Comparison of ENCODE assay signal across 10 cellular contexts in the genomic region with DNA sequence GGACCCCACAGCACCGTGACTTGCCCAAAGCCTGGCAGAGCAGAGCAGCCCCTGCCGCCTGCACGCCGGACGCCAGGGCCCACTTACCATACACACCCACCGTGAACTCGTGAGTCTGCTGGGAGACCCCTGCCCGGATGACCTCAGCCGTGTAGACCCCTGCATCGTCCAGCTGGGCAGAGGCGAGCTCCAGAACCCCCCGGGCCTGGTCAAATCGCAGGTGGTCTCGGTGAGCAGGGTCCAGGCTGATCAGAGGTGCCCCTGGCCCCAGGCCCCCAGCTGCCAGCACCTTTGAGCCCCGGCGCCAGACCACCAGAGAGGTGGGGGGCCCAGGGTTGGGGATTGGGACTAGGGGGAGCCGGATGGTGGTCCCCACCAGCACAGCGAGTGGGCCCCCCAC. TPM values are rescaled to one million over a fixed set of nuclear protein-coding genes. Genes with fewer than 3 reads are reported as not detected.
A peak's percentile ranks its signal among the peaks of the same experiment; 100 is the strongest.
DNase-seq lines count a peak whose midpoint lies in the region; TF ChIP-seq lines count a peak whose summit lies in the region.
"Had no signal": no experiment of that assay in that cellular context is flagged by ENCODE, and none has a peak within 500 bp of the region (broad histone marks: within the 10 kb centered on the region; RNA-seq: fewer than 3 reads in every experiment).

No MANE protein-coding gene starts in this region.

- H3K4me1 Mint-ChIP-seq in T-helper 1 cell treated with Interleukin-12 subunit alpha and Interleukin-12 subunit beta and Interleukin-4 antibody, amounts not matched to agents 30 μg/mL and 1 μg/mL, for 36 hours (ENCODE audit: low read depth) = peaks cover 11% of the 10 kb centered on the region

- H3K36me3 Mint-ChIP-seq in T-helper 1 cell treated with Interleukin-12 subunit alpha and Interleukin-12 subunit beta and Interleukin-4 antibody, amounts not matched to agents 30 μg/mL and 1 μg/mL, for 36 hours (ENCODE audit: low read depth) = peaks cover 4% of the 10 kb centered on the region

- peak overlapping the region; percentile 50 for H3K4me3 ChIP-seq in NT2/D1 (ENCODE audit: insufficient read length, low read depth)
- H3K4me3 ChIP-seq in epithelial cell of esophagus (ENCODE audit: low read length) = peak overlapping the region; percentile 48
- H3K4me3 ChIP-seq in neuronal stem cell (ENCODE audit: low read length in 2 of 2) = peak overlapping the region in 1 of 2 donors; percentile 59
- H3K4me3 ChIP-seq in trophoblast cell (ENCODE audit: low read depth, low read length) = no peak overlapping the region

- H4K12ac ChIP-seq in trophoblast cell (ENCODE audit: low read depth, low read length) = no peak overlapping the region

- peak overlapping the region; percentile 71 for H2BK5ac ChIP-seq in neuronal stem cell (ENCODE audit: low read length)
- no peak overlapping the region for H2BK5ac ChIP-seq in trophoblast cell (ENCODE audit: low read depth, low read length, poor library complexity)

- H3K79me2 ChIP-seq in trophoblast cell (ENCODE audit: control insufficient read depth, insufficient read depth, low read length, poor library complexity) = no peaks in the 10 kb centered on the region

- H3K27me3 ChIP-seq in NT2/D1 (ENCODE audit: insufficient read depth, insufficient read length) (peaks cover 5% of the 10 kb centered on the region), neuronal stem cell (ENCODE audit: control insufficient read depth in 3 of 3, insufficient read depth in 3 of 3, low read depth in 1 of 3, low read length in 3 of 3) (peaks cover 0 to 19% (median 7%) of the 10 kb centered on the region in 3 experiments), trophoblast cell (ENCODE audit: insufficient read depth, low read length) (peaks cover 9% of the 10 kb centered on the region)

- H4K91ac ChIP-seq in neuronal stem cell (ENCODE audit: low read depth, low read length, poor library complexity) (no peak overlapping the region), trophoblast cell (ENCODE audit: low read depth, low read length) (no peak overlapping the region)

- peaks cover 2% of the 10 kb centered on the region for H3K79me1 ChIP-seq in neuronal stem cell (ENCODE audit: low read depth, low read length)
- H3K79me1 ChIP-seq in trophoblast cell (ENCODE audit: low read length) = peaks cover 7% of the 10 kb centered on the region

- H3K9me3 ChIP-seq in NT2/D1 (ENCODE audit: insufficient read depth, low read length) = no peaks in the 10 kb centered on the region
- H3K9me3 ChIP-seq in neuronal stem cell (replicated peaks in 1 of 2; ENCODE audit: control insufficient read depth in 2 of 2, insufficient read depth in 1 of 2, low read depth in 1 of 2, low read length in 2 of 2) = no peaks in the 10 kb centered on the region
- H3K9me3 ChIP-seq in trophoblast cell (ENCODE audit: insufficient read depth, low read depth, low read length) = no peaks in the 10 kb centered on the region

- H4K8ac ChIP-seq in neuronal stem cell (ENCODE audit: low read depth, low read length) = no peak overlapping the region
- no peak overlapping the region for H4K8ac ChIP-seq in trophoblast cell (ENCODE audit: low read depth, low read length)

- H3K9ac ChIP-seq in NT2/D1 (ENCODE audit: insufficient read length, low read depth) = peak overlapping the region; percentile 81
- peak overlapping the region; percentile 38 for H3K9ac ChIP-seq in neuronal stem cell (ENCODE audit: low read depth, low read length, poor library complexity)
- no peak overlapping the region for H3K9ac ChIP-seq in trophoblast cell (ENCODE audit: low read length)

- no peak for DNase-seq in T-helper 1 cell
- DNase-seq in NT2/D1 (ENCODE audit: low read depth, low spot score) = no peak
- no peak for DNase-seq in epithelial cell of esophagus (ENCODE audit: low read depth)
- DNase-seq in neuronal stem cell (ENCODE audit: low spot score) = no peak
- no peak for DNase-seq in trophoblast cell
- DNase-seq in medulla oblongata (ENCODE audit: extremely low spot score) = no peak
- no peak for DNase-seq in stimulated activated CD4-positive, alpha-beta T cell treated with anti-CD3 and anti-CD28 coated beads, Interleukin-4, amount 100 ng/mL, for 1 hour
- DNase-seq: 8988T, NCI-H526 treated with DMSO at 0.1 percent for 48 hours had no signal

- H2BK12ac ChIP-seq in neuronal stem cell (ENCODE audit: low read length) (no peak overlapping the region), trophoblast cell (ENCODE audit: low read length) (no peak overlapping the region)

- no peaks in the 10 kb centered on the region for H3K9me3 Mint-ChIP-seq in T-helper 1 cell treated with Interleukin-12 subunit alpha and Interleukin-12 subunit beta and Interleukin-4 antibody, amounts not matched to agents 30 μg/mL and 1 μg/mL, for 36 hours

- peak overlapping the region; percentile 96 for H2AK5ac ChIP-seq in neuronal stem cell (ENCODE audit: low read depth, low read length)
- no peak overlapping the region for H2AK5ac ChIP-seq in trophoblast cell (ENCODE audit: low read length)

- H2BK120ac ChIP-seq in neuronal stem cell (ENCODE audit: low read depth, low read length) (peak overlapping the region; percentile 66), trophoblast cell (ENCODE audit: insufficient read depth, low read length, poor library complexity) (no peak overlapping the region)

- no CpG with 5 or more reads among the region's 18 CpGs for WGBS in neuronal stem cell (ENCODE audit: extremely low coverage in 2 of 2, insufficient read length in 2 of 2, insufficient replicate concordance in 1 of 2), 2 donors
- no CpG with 5 or more reads among the region's 18 CpGs for WGBS in trophoblast cell (ENCODE audit: extremely low coverage, insufficient coverage, insufficient read length)

- TF ChIP-seq CTCF in epithelial cell of esophagus (IDR thresholded peaks at IDR 0.05; ENCODE audit: insufficient read depth, low read depth, low read length, missing control alignments) = no peak

- peaks cover 13% of the 10 kb centered on the region for H3K27me3 Mint-ChIP-seq in T-helper 1 cell treated with Interleukin-12 subunit alpha and Interleukin-12 subunit beta and Interleukin-4 antibody, amounts not matched to agents 30 μg/mL and 1 μg/mL, for 36 hours (ENCODE audit: low read depth)

- H3K4me1 ChIP-seq in NT2/D1 (ENCODE audit: insufficient read depth, insufficient read length) = peaks cover 10% of the 10 kb centered on the region
- peaks cover 2 to 5% of the 10 kb centered on the region in 2 donors for H3K4me1 ChIP-seq in neuronal stem cell (ENCODE audit: control insufficient read depth in 2 of 2, insufficient read depth in 1 of 2, low read depth in 1 of 2, low read length in 2 of 2)
- H3K4me1 ChIP-seq in trophoblast cell (ENCODE audit: control insufficient read depth in 1 of 2, insufficient read depth in 2 of 2, low read length in 2 of 2) = peaks cover 2 to 7% of the 10 kb centered on the region in 2 experiments

- peaks cover 13% of the 10 kb centered on the region for H3K36me3 ChIP-seq in NT2/D1 (ENCODE audit: insufficient read depth, insufficient read length, low read length)
- H3K36me3 ChIP-seq in neuronal stem cell (replicated peaks in 1 of 2; ENCODE audit: control insufficient read depth in 2 of 2, insufficient read depth in 2 of 2, low read length in 2 of 2) = no peaks in the 10 kb centered on the region
- H3K36me3 ChIP-seq in trophoblast cell (ENCODE audit: control insufficient read depth in 1 of 2, insufficient read depth in 2 of 2, low read length in 2 of 2) = peaks cover 7 to 10% of the 10 kb centered on the region in 2 experiments

- H3K27ac ChIP-seq in neuronal stem cell (replicated peaks; ENCODE audit: low read length) = no peak overlapping the region
- H3K27ac ChIP-seq in trophoblast cell (ENCODE audit: low read depth, low read length) = no peak overlapping the region

- H2BK15ac ChIP-seq in neuronal stem cell (ENCODE audit: low read length) = peak overlapping the region; percentile 98

- H3K23ac ChIP-seq in neuronal stem cell (ENCODE audit: low read depth, low read length, poor library complexity) (peak overlapping the region; percentile 96), trophoblast cell (ENCODE audit: low read length) (no peak overlapping the region)

- H3K27ac Mint-ChIP-seq in T-helper 1 cell treated with Interleukin-12 subunit alpha and Interleukin-12 subunit beta and Interleukin-4 antibody, amounts not matched to agents 30 μg/mL and 1 μg/mL, for 36 hours = peak overlapping the region; percentile 76

- H3K18ac ChIP-seq in neuronal stem cell (ENCODE audit: low read length) (peak overlapping the region; percentile 89), trophoblast cell (ENCODE audit: low read length) (no peak overlapping the region)

- H2AFZ ChIP-seq in neuronal stem cell (ENCODE audit: low read length) = peak overlapping the region; percentile 95
- H2AFZ ChIP-seq in trophoblast cell (ENCODE audit: insufficient read depth, low read length, poor library complexity) = no peak overlapping the region

- peak overlapping the region; percentile 97 for H3K14ac ChIP-seq in neuronal stem cell (ENCODE audit: low read length)
- H3K14ac ChIP-seq in trophoblast cell (ENCODE audit: low read length) = no peak overlapping the region

- H3K4me2 ChIP-seq in neuronal stem cell (ENCODE audit: insufficient read depth, low read length, poor library complexity, severe bottlenecking) = no peak overlapping the region
- no peak overlapping the region for H3K4me2 ChIP-seq in trophoblast cell (ENCODE audit: low read length)

- peak overlapping the region; percentile 60 for H3K4me3 Mint-ChIP-seq in T-helper 1 cell treated with Interleukin-12 subunit alpha and Interleukin-12 subunit beta and Interleukin-4 antibody, amounts not matched to agents 30 μg/mL and 1 μg/mL, for 36 hours

- H3K4ac ChIP-seq in neuronal stem cell (ENCODE audit: low read length) (no peak overlapping the region), trophoblast cell (ENCODE audit: low read depth, low read length) (no peak overlapping the region)

RNA-seq across cellular contexts. Expression of gene VSIG10L, which starts 0.9 kb away (rescaled TPM):
- polyA plus RNA-seq in neuronal stem cell (2013, experiment 1 of 2) = 4.6 TPM
- polyA plus RNA-seq in neuronal stem cell (2013, experiment 2 of 2) = 4.3 TPM
- polyA plus RNA-seq in trophoblast cell (2013) = 2.9 TPM in 2 replicates

RNA-seq across cellular contexts. Expression of gene ETFB, which starts 25.1 kb away (rescaled TPM):
- 32.3 TPM for polyA plus RNA-seq in neuronal stem cell (2013, experiment 1 of 2)
- 30.3 TPM for polyA plus RNA-seq in neuronal stem cell (2013, experiment 2 of 2)
- polyA plus RNA-seq in trophoblast cell (2013) = 40.0 and 41.8 TPM in 2 replicates

RNA-seq across cellular contexts. Expression of gene CLDND2, which starts 27.7 kb away (rescaled TPM):
- polyA plus RNA-seq in neuronal stem cell (2013, experiment 1 of 2) = 13.8 TPM
- polyA plus RNA-seq in neuronal stem cell (2013, experiment 2 of 2) = 12.7 TPM
- polyA plus RNA-seq in trophoblast cell (2013) = 3.0 and 3.2 TPM in 2 replicates

RNA-seq across cellular contexts. Expression of gene IGLON5, which starts 29.6 kb away (rescaled TPM):
- 57.4 TPM for polyA plus RNA-seq in neuronal stem cell (2013, experiment 1 of 2)
- polyA plus RNA-seq in neuronal stem cell (2013, experiment 2 of 2) = 56.1 TPM
- polyA plus RNA-seq in trophoblast cell (2013) = 15.5 and 15.8 TPM in 2 replicates

RNA-seq across cellular contexts. Expression of gene NKG7, which starts 31.4 kb away (rescaled TPM):
- not detected for polyA plus RNA-seq in neuronal stem cell (2013, experiment 1 of 2)
- polyA plus RNA-seq in neuronal stem cell (2013, experiment 2 of 2) = not detected
- polyA plus RNA-seq in trophoblast cell (2013) = not detected in 2 replicates
